17 cellular contexts compared by ENCODE assay signal in genomic region chr11:130312046-130312445, GRCh38. TPM values are rescaled to one million over a fixed set of nuclear protein-coding genes. Genes with fewer than 3 reads are reported as not detected.
DNase-seq lines count a peak whose midpoint lies in the region; ATAC-seq and TF ChIP-seq lines count a peak whose summit lies in the region.
"Had no signal": no experiment of that assay in that cellular context is flagged by ENCODE, and none has a peak within 500 bp of the region (broad histone marks: within the 10 kb centered on the region; RNA-seq: fewer than 3 reads in every experiment).

No MANE protein-coding gene starts in this region.

- H3K27ac Mint-ChIP-seq in activated CD4-positive, alpha-beta T cell treated with anti-CD3 and anti-CD28 coated beads, Interleukin-2, amount 10 ng/mL, durations not matched to agents 7 days and 5 days, result no peak overlapping the region
- H3K27ac Mint-ChIP-seq in activated naive CD8-positive, alpha-beta T cell treated with anti-CD3 and anti-CD28 coated beads, Interleukin-2, amount 50 U/mL, for 24 hours, result no peak overlapping the region
- no peak overlapping the region for H3K27ac Mint-ChIP-seq in nephron progenitor cell

- DNase-seq in activated CD4-positive, alpha-beta T cell treated with anti-CD3 and anti-CD28 coated beads, Interleukin-2, amount 10 ng/mL, durations not matched to agents 7 days and 5 days, result no peak
- DNase-seq in activated CD4-positive, alpha-beta T cell treated with anti-CD3 and anti-CD28 coated beads for 1 hour, result no peak
- DNase-seq in activated naive CD8-positive, alpha-beta T cell treated with anti-CD3 and anti-CD28 coated beads, Interleukin-2, amount 50 U/mL, for 24 hours, result no peak
- DNase-seq in nephron progenitor cell (no peak), NCI-H774 (lab: John Stamatoyannopoulos, UW) (no peak)
- DNase-seq: activated effector memory CD4-positive, alpha-beta T cell treated with Interleukin-2 at 50 U/mL for 16 hours; DMS79 treated with DMSO at 0.1 percent for 48 hours; H7; heart right ventricle; NCI-H1436 treated with DMSO at 0.1 percent for 48 hours; NCI-H510A; ovary; Right ventricle myocardium superior; uterus had no signal

- peaks cover 19% of the 10 kb centered on the region for H3K36me3 Mint-ChIP-seq in activated CD4-positive, alpha-beta T cell treated with anti-CD3 and anti-CD28 coated beads, Interleukin-2, amount 10 ng/mL, durations not matched to agents 7 days and 5 days (ENCODE audit: low read depth)
- H3K36me3 Mint-ChIP-seq in activated naive CD8-positive, alpha-beta T cell treated with anti-CD3 and anti-CD28 coated beads, Interleukin-2, amount 50 U/mL, for 24 hours (ENCODE audit: low read depth), result peaks cover 13% of the 10 kb centered on the region
- peaks cover 26% of the 10 kb centered on the region for H3K36me3 Mint-ChIP-seq in nephron progenitor cell (ENCODE audit: low read depth)

- H3K36me3 ChIP-seq in KOPT-K1 (ENCODE audit: insufficient read depth, low read length), result peaks cover 31% of the 10 kb centered on the region
- H3K36me3 ChIP-seq: heart right ventricle, ovary, uterus had no signal

- H3K27ac ChIP-seq in KOPT-K1 (ENCODE audit: low read depth, low read length, poor library complexity, severe bottlenecking), result peak overlapping the region; percentile 95
- H3K27ac ChIP-seq: heart right ventricle, ovary, uterus had no signal

- POLR2A ChIA-PET in activated CD4-positive, alpha-beta T cell treated with anti-CD3 and anti-CD28 coated beads, Interleukin-2, amount 10 ng/mL, durations not matched to agents 7 days and 5 days (lab: Charles Lee), result no interaction called here

- H3K9me3 ChIP-seq in KOPT-K1 (ENCODE audit: insufficient read depth, low read length, poor library complexity, severe bottlenecking), result peaks cover 20% of the 10 kb centered on the region
- H3K9me3 ChIP-seq: ovary, uterus had no signal

- peaks cover 3% of the 10 kb centered on the region for H3K9me3 Mint-ChIP-seq in activated CD4-positive, alpha-beta T cell treated with anti-CD3 and anti-CD28 coated beads, Interleukin-2, amount 10 ng/mL, durations not matched to agents 7 days and 5 days
- no peaks in the 10 kb centered on the region for H3K9me3 Mint-ChIP-seq in activated naive CD8-positive, alpha-beta T cell treated with anti-CD3 and anti-CD28 coated beads, Interleukin-2, amount 50 U/mL, for 24 hours
- H3K9me3 Mint-ChIP-seq in nephron progenitor cell, result peaks cover 24% of the 10 kb centered on the region

- peak overlapping the region; percentile 95 for H3K4me3 Mint-ChIP-seq in activated CD4-positive, alpha-beta T cell treated with anti-CD3 and anti-CD28 coated beads, Interleukin-2, amount 10 ng/mL, durations not matched to agents 7 days and 5 days
- peak overlapping the region; percentile 92 for H3K4me3 Mint-ChIP-seq in activated naive CD8-positive, alpha-beta T cell treated with anti-CD3 and anti-CD28 coated beads, Interleukin-2, amount 50 U/mL, for 24 hours
- H3K4me3 Mint-ChIP-seq in nephron progenitor cell, result peak overlapping the region; percentile 92

- TF ChIP-seq CTCF in nephron progenitor cell (IDR thresholded peaks at IDR 0.05), result no peak

- peaks cover 52% of the 10 kb centered on the region for H3K4me1 Mint-ChIP-seq in activated CD4-positive, alpha-beta T cell treated with anti-CD3 and anti-CD28 coated beads, Interleukin-2, amount 10 ng/mL, durations not matched to agents 7 days and 5 days
- peaks cover 49% of the 10 kb centered on the region for H3K4me1 Mint-ChIP-seq in activated naive CD8-positive, alpha-beta T cell treated with anti-CD3 and anti-CD28 coated beads, Interleukin-2, amount 50 U/mL, for 24 hours
- peaks cover 45% of the 10 kb centered on the region for H3K4me1 Mint-ChIP-seq in nephron progenitor cell

- H3K27me3 Mint-ChIP-seq in activated CD4-positive, alpha-beta T cell treated with anti-CD3 and anti-CD28 coated beads, Interleukin-2, amount 10 ng/mL, durations not matched to agents 7 days and 5 days, result no peaks in the 10 kb centered on the region
- H3K27me3 Mint-ChIP-seq in activated naive CD8-positive, alpha-beta T cell treated with anti-CD3 and anti-CD28 coated beads, Interleukin-2, amount 50 U/mL, for 24 hours, result no peaks in the 10 kb centered on the region
- H3K27me3 Mint-ChIP-seq in nephron progenitor cell (ENCODE audit: low read depth, poor library complexity), result no peaks in the 10 kb centered on the region

- CTCF ChIA-PET in activated CD4-positive, alpha-beta T cell treated with anti-CD3 and anti-CD28 coated beads, Interleukin-2, amount 10 ng/mL, durations not matched to agents 7 days and 5 days (lab: Charles Lee), result interaction anchor here (0.7 to 1.2 kb wide), 2 partner anchors 11 to 550 kb away, joined by 3 read pairs; no protein-coding TSS in a partner anchor

- no peak for ATAC-seq in activated naive CD8-positive, alpha-beta T cell treated with anti-CD3 and anti-CD28 coated beads, Interleukin-2, amount 50 U/mL, for 24 hours
- ATAC-seq in HG03439 (IDR thresholded peaks at IDR 0.05; ENCODE audit: unreplicated experiment) (no peak), GM21529 (IDR thresholded peaks at IDR 0.05; ENCODE audit: unreplicated experiment) (no peak)
- ATAC-seq: heart right ventricle had no signal

RNA-seq across cellular contexts. Expression of gene ZBTB44, which starts 2.7 kb away (rescaled TPM):
- total RNA-seq in activated CD4-positive, alpha-beta T cell treated with anti-CD3 and anti-CD28 coated beads, Interleukin-2, amount 10 ng/mL, durations not matched to agents 7 days and 5 days, result 10 to 100 TPM; 55.4 to 61.5 TPM
